In the genomic region with DNA sequence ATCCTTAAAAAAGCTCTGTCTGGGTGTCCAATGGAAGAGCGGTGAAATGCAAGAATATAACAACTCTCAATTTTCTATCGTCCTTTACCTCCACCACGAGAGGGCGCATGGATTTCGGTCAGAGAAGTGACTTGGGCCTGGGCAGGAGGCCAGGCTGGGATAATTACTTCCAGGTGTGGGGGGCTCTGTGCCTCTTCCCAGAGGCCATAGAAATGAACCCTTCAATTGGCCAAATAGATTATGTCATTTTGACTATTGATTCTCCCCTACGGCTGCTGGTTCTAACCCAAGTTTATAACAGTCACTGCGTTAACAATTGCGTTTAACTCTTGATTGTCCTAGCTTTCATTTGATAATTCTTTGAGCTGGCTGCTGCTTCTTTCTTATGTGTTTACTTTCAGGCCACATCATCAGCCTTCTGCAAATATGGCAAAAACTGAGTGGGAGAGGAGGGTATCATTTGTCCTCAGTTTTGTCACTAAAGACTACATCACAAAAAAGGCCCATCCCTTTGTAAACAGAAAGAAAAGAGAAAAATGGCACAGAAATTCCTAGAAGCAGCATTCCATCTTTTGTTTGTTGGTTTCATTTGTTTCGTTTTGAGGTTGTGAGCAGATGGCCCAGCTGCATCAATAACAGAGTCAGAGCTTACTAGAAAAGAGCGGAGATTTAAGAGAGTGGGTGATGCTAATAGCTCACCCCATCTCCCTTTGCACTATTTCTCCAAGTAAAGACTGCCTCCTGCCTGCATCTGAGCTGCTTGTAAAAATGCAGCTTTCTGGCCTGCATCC, we compare ENCODE assay signal across 8 cellular contexts. TPM values are rescaled to one million over a fixed set of nuclear protein-coding genes. Genes with fewer than 3 reads are reported as not detected.
A peak's percentile ranks its signal among the peaks of the same experiment; 100 is the strongest.
DNase-seq lines count a peak whose midpoint lies in the region; ATAC-seq and TF ChIP-seq lines count a peak whose summit lies in the region.

No MANE protein-coding gene starts in this region.

- peak; percentile 45 for DNase-seq in GM04503 (ENCODE audit: low read depth)
- DNase-seq in Kasumi-1 (lab: John Stamatoyannopoulos, UW) = peak; percentile 76 to 89
- DNase-seq in Peyer's patch = peak; percentile 70 to 90 (median 70)
- peak; percentile 79 to 81 for DNase-seq in activated T-cell treated with anti-CD3 and anti-CD28 coated beads, Interleukin-2, amount 50 U/mL, for 48 hours
- DNase-seq in fibroblast of mammary gland (ENCODE audit: low read depth) = peak; percentile 93
- DNase-seq in neural progenitor cell (ENCODE audit: low spot score) = peak; percentile 86
- peak; percentile 80 for DNase-seq in stimulated activated naive CD8-positive, alpha-beta T cell treated with anti-CD3 and anti-CD28 coated beads, Interleukin-15, Interleukin-2, amounts not matched to agents 100 U/mL and 50 U/mL, for 24 hours

- no peak overlapping the region for H3K27ac Mint-ChIP-seq in neural progenitor cell

- H3K27ac ChIP-seq in Peyer's patch (no peak overlapping the region), neural progenitor cell (no peak overlapping the region)

- H3K4me1 ChIP-seq in Peyer's patch = no peaks in the 10 kb centered on the region
- H3K4me1 ChIP-seq in neural progenitor cell = no peaks in the 10 kb centered on the region

- H4K20me1 ChIP-seq in neural progenitor cell (ENCODE audit: low read depth) = no peaks in the 10 kb centered on the region

- H3K4me3 Mint-ChIP-seq in neural progenitor cell = no peak overlapping the region

- H3K27me3 Mint-ChIP-seq in neural progenitor cell (ENCODE audit: insufficient read depth, low read depth) = peaks cover 8% of the 10 kb centered on the region

- peak; percentile 43 for ATAC-seq in stimulated activated naive CD8-positive, alpha-beta T cell treated with anti-CD3 and anti-CD28 coated beads, Interleukin-15, Interleukin-2, amounts not matched to agents 100 U/mL and 50 U/mL, for 24 hours
- no peak for ATAC-seq in GM21786 (IDR thresholded peaks at IDR 0.05; ENCODE audit: unreplicated experiment)

- H3K27me3 ChIP-seq in Peyer's patch = no peaks in the 10 kb centered on the region
- no peaks in the 10 kb centered on the region for H3K27me3 ChIP-seq in neural progenitor cell

- TF ChIP-seq CTCF in Peyer's patch (IDR thresholded peaks at IDR 0.05) = peak; percentile 40 to 77 (median 66)
- TF ChIP-seq CTCF in fibroblast of mammary gland (conservative IDR thresholded peaks at IDR 0.05; ENCODE audit: control insufficient read depth, insufficient read depth, low read depth, low read length) = peak; percentile 79
- TF ChIP-seq CTCF in neural progenitor cell (IDR thresholded peaks at IDR 0.05) = peak; percentile 87

- no peak for TF ChIP-seq POLR2A in Peyer's patch (IDR thresholded peaks at IDR 0.05)

- H3K36me3 ChIP-seq in Peyer's patch (no peaks in the 10 kb centered on the region), neural progenitor cell (no peaks in the 10 kb centered on the region)

- H3K4me2 ChIP-seq in neural progenitor cell = no peak overlapping the region

- H3K4me3 ChIP-seq in Peyer's patch = no peak overlapping the region
- H3K4me3 ChIP-seq in fibroblast of mammary gland (ENCODE audit: control insufficient read depth, low read depth, low read length) = no peak overlapping the region
- H3K4me3 ChIP-seq in neural progenitor cell = no peak overlapping the region

- H3K9me3 Mint-ChIP-seq in neural progenitor cell = peaks cover 4% of the 10 kb centered on the region

- peak overlapping the region; percentile 81 for H2AFZ ChIP-seq in neural progenitor cell (replicated peaks)

- no peaks in the 10 kb centered on the region for H3F3A ChIP-seq in neural progenitor cell (ENCODE audit: low read depth)

- no peaks in the 10 kb centered on the region for H3K36me3 Mint-ChIP-seq in neural progenitor cell

- no peak overlapping the region for H3K9ac ChIP-seq in neural progenitor cell

- H3K4me1 Mint-ChIP-seq in neural progenitor cell = peaks cover 8% of the 10 kb centered on the region

- H3K9me3 ChIP-seq in Peyer's patch (no peaks in the 10 kb centered on the region), neural progenitor cell (ENCODE audit: low read depth) (no peaks in the 10 kb centered on the region)

- H3K79me2 ChIP-seq in neural progenitor cell (ENCODE audit: low read depth) = no peaks in the 10 kb centered on the region

RNA-seq across cellular contexts. Expression of a gene that starts 45.4 kb away (rescaled TPM):
- total RNA-seq in Peyer's patch (10 to 100 TPM; 33.5 to 66.8 (median 50.9) TPM), neural progenitor cell (ENCODE audit: low replicate concordance) (108 and 131 TPM in 2 replicates)
